Comparison of ENCODE assay signal across 28 cellular contexts in genomic region chr7:98346515-98347069, GRCh38.
"Had no signal": no experiment of that assay in that cellular context is flagged by ENCODE, and none has a peak within 500 bp of the region (broad histone marks: within the 10 kb centered on the region; RNA-seq: fewer than 3 reads in every experiment).

No MANE protein-coding gene starts in this region.

- H3K27ac Mint-ChIP-seq: activated CD4-positive, alpha-beta memory T cell treated with anti-CD3 and anti-CD28 coated beads for 36 hours; effector memory CD8-positive, alpha-beta T cell; mesothelial cell of epicardium; naive thymus-derived CD4-positive, alpha-beta T cell; stimulated activated effector memory CD8-positive, alpha-beta T cell treated with anti-CD3 and anti-CD28 coated beads, Interleukin-12 subunit alpha, Interleukin-12 subunit beta, amount 100 ng/mL, for 72 hours had no signal

- DNase-seq: activated CD4-positive, alpha-beta memory T cell treated with anti-CD3 and anti-CD28 coated beads for 36 hours; activated CD4-positive, alpha-beta T cell treated with anti-CD3 and anti-CD28 coated beads for 48 hours; activated CD8-positive, alpha-beta memory T cell treated with anti-CD3 and anti-CD28 coated beads, Interleukin-2, amount 50 U/mL, for 4 hours; activated gamma-delta T cell treated with Interleukin-2 at 50 U/mL for 16 hours; activated naive CD4-positive, alpha-beta T cell treated with anti-CD3 and anti-CD28 coated beads, Interleukin-2, amount 50 U/mL, for 16 hours; activated T-cell treated with anti-CD3 and anti-CD28 coated beads, Interleukin-2, amount 50 U/mL, for 1 hour; amniotic stem cell; caudate nucleus; cortex of kidney; effector memory CD8-positive, alpha-beta T cell; erythroblast; gastrocnemius medialis; left cardiac atrium; left ventricle myocardium superior; naive thymus-derived CD4-positive, alpha-beta T cell; posterior cingulate gyrus; right lobe of liver; stimulated activated CD4-positive, alpha-beta T cell treated with anti-CD3 and anti-CD28 coated beads, Interleukin-4, amount 100 ng/mL, for 24 hours; stomach; T-helper 1 cell; thyroid gland had no signal

- H3K9me3 ChIP-seq: gastrocnemius medialis, right lobe of liver, stomach, thyroid gland had no signal

- H3K36me3 Mint-ChIP-seq: activated CD4-positive, alpha-beta memory T cell treated with anti-CD3 and anti-CD28 coated beads for 36 hours; stimulated activated effector memory CD8-positive, alpha-beta T cell treated with anti-CD3 and anti-CD28 coated beads, Interleukin-12 subunit alpha, Interleukin-12 subunit beta, amount 100 ng/mL, for 72 hours had no signal

- FAIRE-seq: astrocyte, keratinocyte had no signal

- H3K27me3 ChIP-seq: gastrocnemius medialis, hepatocyte, right lobe of liver, stomach, thyroid gland had no signal

- H3K27ac ChIP-seq: gastrocnemius medialis, hepatocyte, right lobe of liver, skin epidermis, stomach, thyroid gland had no signal

- H3K27me3 Mint-ChIP-seq: activated CD4-positive, alpha-beta memory T cell treated with anti-CD3 and anti-CD28 coated beads for 36 hours had no signal

- H3K4me2 ChIP-seq: hepatocyte had no signal

- H3K4me3 Mint-ChIP-seq: activated CD4-positive, alpha-beta memory T cell treated with anti-CD3 and anti-CD28 coated beads for 36 hours; effector memory CD8-positive, alpha-beta T cell; mesothelial cell of epicardium; naive thymus-derived CD4-positive, alpha-beta T cell; neural crest cell; stimulated activated effector memory CD8-positive, alpha-beta T cell treated with anti-CD3 and anti-CD28 coated beads, Interleukin-12 subunit alpha, Interleukin-12 subunit beta, amount 100 ng/mL, for 72 hours had no signal

- H3K4me1 Mint-ChIP-seq: mesothelial cell of epicardium; naive thymus-derived CD4-positive, alpha-beta T cell; neural crest cell had no signal

- ATAC-seq: effector memory CD8-positive, alpha-beta T cell; gastrocnemius medialis; left cardiac atrium; left ventricle myocardium superior; naive thymus-derived CD4-positive, alpha-beta T cell; right lobe of liver had no signal

- H3K4me3 ChIP-seq: gastrocnemius medialis, hepatocyte, right lobe of liver, skin epidermis, stomach, thyroid gland had no signal

- H3K4me1 ChIP-seq: gastrocnemius medialis, thyroid gland had no signal

- H2AFZ ChIP-seq: hepatocyte had no signal

- H3K9me3 Mint-ChIP-seq: activated CD4-positive, alpha-beta memory T cell treated with anti-CD3 and anti-CD28 coated beads for 36 hours; effector memory CD8-positive, alpha-beta T cell; mesothelial cell of epicardium; neural crest cell; stimulated activated effector memory CD8-positive, alpha-beta T cell treated with anti-CD3 and anti-CD28 coated beads, Interleukin-12 subunit alpha, Interleukin-12 subunit beta, amount 100 ng/mL, for 72 hours had no signal

- H3K36me3 ChIP-seq: gastrocnemius medialis, stomach, thyroid gland had no signal
